ENCODE assay signal across 1 cellular context in the genomic region with DNA sequence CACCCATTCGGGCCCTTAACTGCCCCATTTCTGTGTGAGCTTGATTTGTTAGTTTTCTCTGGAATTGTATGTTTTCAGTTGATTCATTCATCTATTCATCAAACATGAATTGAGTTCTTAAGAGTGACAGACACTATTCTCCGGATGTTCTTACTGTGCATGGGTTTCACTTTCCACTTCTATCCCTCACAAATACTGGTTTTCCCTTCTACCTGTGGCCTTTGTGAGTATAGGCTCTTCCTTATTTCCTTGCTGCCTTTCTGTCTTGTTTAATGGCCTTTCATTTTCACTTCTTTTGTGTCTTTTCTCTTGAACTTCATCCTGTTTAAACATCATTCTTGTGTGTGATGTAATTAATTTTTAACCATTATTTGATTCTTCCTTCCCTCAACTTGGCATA.
TF ChIP-seq lines count a peak whose summit lies in the region.

No MANE protein-coding gene starts in this region.

TF ChIP-seq in A549, 52 proteins besides CTCF, POLR2A, EP300 and RAD21 (continued from another document):
- TF ChIP-seq HMGXB4 (CRISPR knock-in tag; IDR thresholded peaks at IDR 0.05; ENCODE audit: borderline replicate concordance) (no peak), EHMT2 (IDR thresholded peaks at IDR 0.05; ENCODE audit: low read depth) (no peak), TFCP2L1 (CRISPR knock-in tag; IDR thresholded peaks at IDR 0.05) (no peak), KDM1A (IDR thresholded peaks at IDR 0.05; ENCODE audit: low read depth) (no peak), ZC3H11A (IDR thresholded peaks at IDR 0.05) (no peak), MAFK (IDR thresholded peaks at IDR 0.05; ENCODE audit: partially characterized antibody) (no peak), JUNB (IDR thresholded peaks at IDR 0.05) (no peak), NFE2L2 (conservative IDR thresholded peaks at IDR 0.05; ENCODE audit: low read length) (no peak), REST (IDR thresholded peaks at IDR 0.05) (no peak), HOXB13 (CRISPR knock-in tag; IDR thresholded peaks at IDR 0.05; ENCODE audit: low read depth) (no peak), PHF8 (IDR thresholded peaks at IDR 0.05; ENCODE audit: borderline replicate concordance, low read depth) (no peak), TP53 (CRISPR knock-in tag; IDR thresholded peaks at IDR 0.05) (no peak), E2F6 (IDR thresholded peaks at IDR 0.05; ENCODE audit: borderline replicate concordance, low read depth) (no peak), KDM5A (IDR thresholded peaks at IDR 0.05) (no peak)
- TF ChIP-seq, protein P1, sequence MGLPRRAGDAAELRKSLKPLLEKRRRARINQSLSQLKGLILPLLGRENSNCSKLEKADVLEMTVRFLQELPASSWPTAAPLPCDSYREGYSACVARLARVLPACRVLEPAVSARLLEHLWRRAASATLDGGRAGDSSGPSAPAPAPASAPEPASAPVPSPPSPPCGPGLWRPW (IDR thresholded peaks at IDR 0.05) = no peak
TF ChIP-seq in A549: peak in this region for 0.
